In genomic region chr7:47291461-47292051, GRCh38 we compare ENCODE assay signal across 8 cellular contexts.
DNase-seq lines count a peak whose midpoint lies in the region; ATAC-seq and TF ChIP-seq lines count a peak whose summit lies in the region.

No MANE protein-coding gene starts in this region.

- peak; percentile 73 for DNase-seq in GM12865 (ENCODE audit: low read depth)
- DNase-seq in HPDE6-E6E7 (ENCODE audit: extremely low spot score) = peak; percentile 92
- DNase-seq in adipocyte (ENCODE audit: low read depth) = peak; percentile 82
- DNase-seq in mesothelial cell of epicardium (ENCODE audit: low spot score in 2 of 2, unreplicated experiment in 2 of 2) = no peak
- no peak for DNase-seq in GDM1 (lab: John Stamatoyannopoulos, UW)
- no peak for DNase-seq in NCI-H2171 (lab: John Stamatoyannopoulos, UW)
- no peak for DNase-seq in NCI-H446 treated with DMSO at 0.1 percent for 48 hours (lab: John Stamatoyannopoulos, UW)

- peaks cover 48% of the 10 kb centered on the region for H3K4me1 ChIP-seq in adipocyte (ENCODE audit: control insufficient read depth, insufficient read depth, low read length)

- peaks cover 28% of the 10 kb centered on the region for H3K4me1 Mint-ChIP-seq in mesothelial cell of epicardium

- ATAC-seq in GM21447 (IDR thresholded peaks at IDR 0.05; ENCODE audit: unreplicated experiment) = peak; percentile 92

- H3K4me3 ChIP-seq in GM12865 (ENCODE audit: low read depth, low read length) (no peak overlapping the region), adipocyte (ENCODE audit: low read length) (peak overlapping the region; percentile 48)

- H3K27me3 Mint-ChIP-seq in mesothelial cell of epicardium (ENCODE audit: low read depth) = no peaks in the 10 kb centered on the region

- H3K27me3 ChIP-seq in adipocyte (replicated peaks; ENCODE audit: control insufficient read depth, insufficient read depth, low read length) = no peaks in the 10 kb centered on the region

- peak overlapping the region; percentile 81 for H3K9ac ChIP-seq in adipocyte (ENCODE audit: low read length)

- no peaks in the 10 kb centered on the region for H3K9me3 ChIP-seq in adipocyte (ENCODE audit: control insufficient read depth, low read length)

- H3K9me3 Mint-ChIP-seq in mesothelial cell of epicardium = no peaks in the 10 kb centered on the region

- H3K4me3 Mint-ChIP-seq in mesothelial cell of epicardium = no peak overlapping the region

- H3K36me3 ChIP-seq in adipocyte (ENCODE audit: control insufficient read depth, insufficient read depth, low read length, severe bottlenecking) = peaks cover 42% of the 10 kb centered on the region

- peak overlapping the region; percentile 43 for H3K27ac Mint-ChIP-seq in mesothelial cell of epicardium

- no peak for TF ChIP-seq CTCF in GM12865 (IDR thresholded peaks at IDR 0.05; ENCODE audit: insufficient read depth, low read depth, low read length, missing control alignments)
- TF ChIP-seq CTCF in mesothelial cell of epicardium (IDR thresholded peaks at IDR 0.05; ENCODE audit: unreplicated experiment) = no peak

- H3K36me3 Mint-ChIP-seq in mesothelial cell of epicardium = peaks cover 83% of the 10 kb centered on the region

Comparison
In these comparisons a context has a peak if more than half of its experiments do, and no peak if none do; other contexts are left out.
1. DNase-seq: peak in GM12865 (single experiment), HPDE6-E6E7 (single experiment) and adipocyte (single experiment); none in mesothelial cell of epicardium (0 of 2), GDM1 (single experiment), NCI-H2171 (single experiment) and NCI-H446 treated with DMSO at 0.1 percent for 48 hours (single experiment).